In the genomic region with DNA sequence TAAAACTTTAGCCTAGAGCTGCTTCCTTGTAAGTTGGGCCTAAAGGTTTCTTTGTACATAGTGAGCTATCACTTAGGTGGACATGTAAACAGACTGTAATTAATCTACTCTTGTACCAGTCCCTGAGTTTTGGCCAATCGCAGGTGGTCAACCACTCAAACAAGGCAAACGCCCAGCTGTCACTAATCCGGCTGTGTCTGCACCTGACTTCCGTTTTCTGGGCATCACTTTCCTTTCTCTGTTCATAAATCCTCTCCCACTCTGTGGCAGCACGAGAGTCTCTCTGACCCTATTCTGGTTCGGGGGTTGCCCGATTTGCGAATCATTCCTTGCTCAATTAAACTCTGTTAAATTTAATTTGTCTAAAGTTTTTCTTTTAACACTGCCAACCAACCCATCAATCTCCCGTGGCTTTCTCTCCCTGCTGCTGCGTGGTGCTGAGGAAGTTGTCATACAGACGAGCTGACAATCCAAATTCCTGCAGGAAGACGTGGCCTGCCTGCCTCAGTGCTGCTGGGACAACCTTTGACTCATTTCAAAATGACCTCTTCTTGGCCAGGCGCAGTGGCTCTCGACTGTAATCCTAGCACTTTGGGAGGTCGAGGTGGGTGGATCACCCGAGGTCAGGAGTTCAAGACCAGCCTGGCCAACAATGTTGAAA, we compare ENCODE assay signal across 17 cellular contexts.
DNase-seq lines count a peak whose midpoint lies in the region; ATAC-seq and TF ChIP-seq lines count a peak whose summit lies in the region.
"Had no signal": no experiment of that assay in that cellular context is flagged by ENCODE, and none has a peak within 500 bp of the region (broad histone marks: within the 10 kb centered on the region; RNA-seq: fewer than 3 reads in every experiment).

No MANE protein-coding gene starts in this region.

- intact Hi-C loops in naive thymus-derived CD4-positive, alpha-beta T cell (cut with micrococcal nuclease) = no loop called here
- intact Hi-C loops in heart left ventricle (cut with DNase I) = no loop called here

- H3K9me3 Mint-ChIP-seq in naive thymus-derived CD4-positive, alpha-beta T cell = peaks cover 0 to 4% (median 0%) of the 10 kb centered on the region in 11 donors
- H3K9me3 Mint-ChIP-seq: activated naive CD4-positive, alpha-beta T cell treated with anti-CD3 and anti-CD28 coated beads for 36 hours had no signal

- H2AFZ ChIP-seq in MM.1S (ENCODE audit: low read length) = no peak overlapping the region

- H3K9me2 ChIP-seq in MM.1S (replicated peaks; ENCODE audit: insufficient read depth, low read length) = no peaks in the 10 kb centered on the region

- POLR2A ChIA-PET in naive thymus-derived CD4-positive, alpha-beta T cell (lab: Charles Lee) = no interaction called here

- no peaks in the 10 kb centered on the region for H3K4me1 Mint-ChIP-seq in naive thymus-derived CD4-positive, alpha-beta T cell
- H3K4me1 Mint-ChIP-seq: CD4-positive, alpha-beta memory T cell had no signal

- TF ChIP-seq POLR2A in heart left ventricle (IDR thresholded peaks at IDR 0.05) = no peak

- no peak overlapping the region for H3K4me2 ChIP-seq in MM.1S (ENCODE audit: low read depth, low read length)
- H3K4me2 ChIP-seq: KMS-11 had no signal

- H3K36me3 ChIP-seq in MM.1S (replicated peaks; ENCODE audit: insufficient read depth, low read length) (no peaks in the 10 kb centered on the region), heart left ventricle (no peaks in the 10 kb centered on the region)
- no peaks in the 10 kb centered on the region for H3K36me3 ChIP-seq in naive thymus-derived CD4-positive, alpha-beta T cell (ENCODE audit: control insufficient read depth in 2 of 3, insufficient read depth in 3 of 3, low read length in 3 of 3)
- H3K36me3 ChIP-seq: right atrium auricular region, uterus had no signal

- TF ChIP-seq CTCF in MM.1S (IDR thresholded peaks at IDR 0.05; ENCODE audit: low read length) = no peak
- no peak for TF ChIP-seq CTCF in heart left ventricle (IDR thresholded peaks at IDR 0.05)

- H3K79me2 ChIP-seq in MM.1S (ENCODE audit: low read length) = no peaks in the 10 kb centered on the region

- H3K27me3 ChIP-seq in MM.1S (replicated peaks; ENCODE audit: insufficient read depth, low read length) = no peaks in the 10 kb centered on the region
- no peaks in the 10 kb centered on the region for H3K27me3 ChIP-seq in naive thymus-derived CD4-positive, alpha-beta T cell (ENCODE audit: control insufficient read depth in 2 of 2, insufficient read depth in 2 of 2, low read length in 2 of 2)
- H3K27me3 ChIP-seq in heart left ventricle = no peaks in the 10 kb centered on the region
- H3K27me3 ChIP-seq: body of pancreas, right atrium auricular region, uterus had no signal

- no peaks in the 10 kb centered on the region for H3F3A ChIP-seq in MM.1S (ENCODE audit: insufficient read depth, low read length)

- no peaks in the 10 kb centered on the region for H4K20me1 ChIP-seq in MM.1S (ENCODE audit: insufficient read depth, low read length)

- no peaks in the 10 kb centered on the region for H3K9me3 ChIP-seq in MM.1S (replicated peaks; ENCODE audit: insufficient read depth, low read length)
- no peaks in the 10 kb centered on the region for H3K9me3 ChIP-seq in naive thymus-derived CD4-positive, alpha-beta T cell (ENCODE audit: control insufficient read depth in 2 of 3, low read length in 3 of 3)
- no peaks in the 10 kb centered on the region for H3K9me3 ChIP-seq in heart left ventricle
- H3K9me3 ChIP-seq: body of pancreas, right atrium auricular region, uterus had no signal

- no peaks in the 10 kb centered on the region for H3K36me3 Mint-ChIP-seq in naive thymus-derived CD4-positive, alpha-beta T cell
- H3K36me3 Mint-ChIP-seq: CD4-positive, alpha-beta memory T cell had no signal

- H3K27me3 Mint-ChIP-seq in naive thymus-derived CD4-positive, alpha-beta T cell = no peaks in the 10 kb centered on the region
- H3K27me3 Mint-ChIP-seq: CD4-positive, alpha-beta memory T cell had no signal

- no peak overlapping the region for H3K9ac ChIP-seq in MM.1S (ENCODE audit: low read length)
- H3K9ac ChIP-seq: KMS-11 had no signal

- ATAC-seq in GM19351 (IDR thresholded peaks at IDR 0.05; ENCODE audit: unreplicated experiment) (peak; percentile 70), GM21825 (IDR thresholded peaks at IDR 0.05; ENCODE audit: unreplicated experiment) (no peak), heart left ventricle (no peak)
- ATAC-seq in naive thymus-derived CD4-positive, alpha-beta T cell = no peak
- ATAC-seq: body of pancreas had no signal

- no peak overlapping the region for H3K27ac Mint-ChIP-seq in naive thymus-derived CD4-positive, alpha-beta T cell
- H3K27ac Mint-ChIP-seq: activated naive CD4-positive, alpha-beta T cell treated with anti-CD3 and anti-CD28 coated beads for 36 hours had no signal

- CTCF ChIA-PET in naive thymus-derived CD4-positive, alpha-beta T cell (lab: Charles Lee) = no interaction called here

- 87 to 92% (median 91%) methylated on average over 16 of the region's 16 CpGs for WGBS in heart left ventricle, 4 donors

- peak; percentile 51 for DNase-seq in AG08396 (ENCODE audit: low spot score)
- peak; percentile 39 for DNase-seq in MM.1S
- DNase-seq in hepatic stellate cell (ENCODE audit: low spot score) = peak; percentile 29
- no peak for DNase-seq in naive thymus-derived CD4-positive, alpha-beta T cell
- DNase-seq in GM19240 (ENCODE audit: insufficient read length, low spot score) = no peak
- no peak for DNase-seq in heart left ventricle
- DNase-seq: ACHN; activated CD4-positive, alpha-beta T cell treated with anti-CD3 and anti-CD28 coated beads for 4 hours; activated naive CD4-positive, alpha-beta T cell treated with anti-CD3 and anti-CD28 coated beads for 36 hours; body of pancreas; CD4-positive, alpha-beta memory T cell; NCI-H1436; uterus had no signal

- H3K27ac ChIP-seq in MM.1S (ENCODE audit: low read length) (no peak overlapping the region; the same call in 1 of the 2 replicates), heart left ventricle (no peak overlapping the region)
- H3K27ac ChIP-seq in naive thymus-derived CD4-positive, alpha-beta T cell (ENCODE audit: low read depth, low read length) = no peak overlapping the region
- H3K27ac ChIP-seq: body of pancreas, KMS-11, right atrium auricular region, uterus had no signal

- H3K4me3 ChIP-seq in MM.1S (ENCODE audit: low read length) (no peak overlapping the region), heart left ventricle (no peak overlapping the region)
- no peak overlapping the region for H3K4me3 ChIP-seq in naive thymus-derived CD4-positive, alpha-beta T cell (ENCODE audit: low read length)
- H3K4me3 ChIP-seq: body of pancreas, right atrium auricular region, uterus had no signal

- H3K4me1 ChIP-seq in MM.1S (ENCODE audit: low read length) (no peaks in the 10 kb centered on the region), heart left ventricle (no peaks in the 10 kb centered on the region)
- no peaks in the 10 kb centered on the region for H3K4me1 ChIP-seq in naive thymus-derived CD4-positive, alpha-beta T cell (ENCODE audit: control insufficient read depth in 2 of 2, insufficient read depth in 2 of 2, low read length in 2 of 2)
- H3K4me1 ChIP-seq: body of pancreas, right atrium auricular region, uterus had no signal

- no peak overlapping the region for H3K4me3 Mint-ChIP-seq in naive thymus-derived CD4-positive, alpha-beta T cell
- H3K4me3 Mint-ChIP-seq: activated naive CD4-positive, alpha-beta T cell treated with anti-CD3 and anti-CD28 coated beads for 36 hours; CD4-positive, alpha-beta memory T cell had no signal

Comparison
In these comparisons a context has a peak if more than half of its experiments do, and no peak if none do; other contexts are left out.
1. DNase-seq: peak in AG08396 (single experiment), MM.1S (single experiment) and hepatic stellate cell (single experiment); none in naive thymus-derived CD4-positive, alpha-beta T cell (0 of 9), GM19240 (single experiment) and heart left ventricle (0 of 5).